ENCODE assay signal across 16 cellular contexts in the genomic region with DNA sequence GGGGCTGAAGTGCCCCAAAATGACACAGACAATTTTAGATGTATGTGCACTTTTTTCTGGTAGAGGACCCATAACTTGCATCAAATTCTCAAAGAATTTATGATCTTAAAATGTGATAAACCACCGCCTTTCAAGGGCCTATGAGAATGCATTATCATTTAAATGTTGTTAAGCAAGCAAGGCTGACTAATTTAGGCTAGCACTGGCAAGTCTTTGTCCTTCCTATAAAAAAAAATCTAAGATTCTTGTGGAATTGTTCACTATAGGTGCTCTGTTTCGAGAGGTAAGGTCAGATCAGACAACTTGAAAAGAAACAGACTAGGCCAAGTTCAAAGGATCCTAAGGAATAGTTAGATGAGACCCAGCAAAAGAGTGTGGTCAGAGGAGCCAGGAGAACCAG. TPM values are rescaled to one million over a fixed set of nuclear protein-coding genes. Genes with fewer than 3 reads are reported as not detected.
A peak's percentile ranks its signal among the peaks of the same experiment; 100 is the strongest.
DNase-seq lines count a peak whose midpoint lies in the region; ATAC-seq and TF ChIP-seq lines count a peak whose summit lies in the region.
"Had no signal": no experiment of that assay in that cellular context is flagged by ENCODE, and none has a peak within 500 bp of the region (broad histone marks: within the 10 kb centered on the region; RNA-seq: fewer than 3 reads in every experiment).

No MANE protein-coding gene starts in this region.

- ATAC-seq in lower lobe of right lung, result no peak

- H4K20me1 ChIP-seq in Karpas-422 (ENCODE audit: insufficient read depth, low read depth, low read length), result no peaks in the 10 kb centered on the region

- intact Hi-C loops in esophagus squamous epithelium (cut with DNase I) (no loop called here), lower lobe of right lung (cut with DNase I) (no loop called here)

- H3K27me3 ChIP-seq in Karpas-422 (ENCODE audit: low read length) (no peaks in the 10 kb centered on the region), esophagus squamous epithelium (no peaks in the 10 kb centered on the region), skeletal muscle satellite cell (ENCODE audit: control insufficient read depth, insufficient read depth, low read length) (no peaks in the 10 kb centered on the region), lower lobe of right lung (ENCODE audit: low read depth) (no peaks in the 10 kb centered on the region)
- H3K27me3 ChIP-seq: Peyer's patch had no signal

- H3K36me3 ChIP-seq in Karpas-422 (ENCODE audit: insufficient read depth, low read length), result no peaks in the 10 kb centered on the region
- H3K36me3 ChIP-seq in esophagus squamous epithelium, result no peaks in the 10 kb centered on the region
- no peaks in the 10 kb centered on the region for H3K36me3 ChIP-seq in skeletal muscle satellite cell (ENCODE audit: insufficient read depth, low read length)
- H3K36me3 ChIP-seq in lower lobe of right lung, result no peaks in the 10 kb centered on the region
- H3K36me3 ChIP-seq: BE2C, Peyer's patch had no signal

- no peaks in the 10 kb centered on the region for H3K79me2 ChIP-seq in Karpas-422 (ENCODE audit: low read length)

- H3K9me3 ChIP-seq in Karpas-422 (ENCODE audit: low read length) (no peaks in the 10 kb centered on the region), esophagus squamous epithelium (no peaks in the 10 kb centered on the region), skeletal muscle satellite cell (replicated peaks; ENCODE audit: low read length) (no peaks in the 10 kb centered on the region), lower lobe of right lung (no peaks in the 10 kb centered on the region)
- H3K9me3 ChIP-seq: BE2C, Peyer's patch had no signal

- H3K4me2 ChIP-seq in Karpas-422 (ENCODE audit: low read depth, low read length, poor library complexity, severe bottlenecking) (peak overlapping the region; percentile 72), skeletal muscle satellite cell (ENCODE audit: low read length) (peak overlapping the region; percentile 30)

- TF ChIP-seq CTCF in VCaP (conservative IDR thresholded peaks at IDR 0.05), result no peak
- TF ChIP-seq CTCF in esophagus squamous epithelium (IDR thresholded peaks at IDR 0.05), result no peak
- TF ChIP-seq CTCF in lower lobe of right lung (IDR thresholded peaks at IDR 0.05), result no peak

- no peak overlapping the region for H2AFZ ChIP-seq in Karpas-422 (ENCODE audit: low read length)

- POLR2A ChIA-PET in HEK293T (lab: Yijun Ruan, JAX), result no interaction called here

- no peak overlapping the region for H3K4me3 ChIP-seq in Karpas-422 (ENCODE audit: low read length)
- H3K4me3 ChIP-seq in esophagus squamous epithelium, result no peak overlapping the region
- H3K4me3 ChIP-seq in skeletal muscle satellite cell (ENCODE audit: low read length), result no peak overlapping the region
- no peak overlapping the region for H3K4me3 ChIP-seq in lower lobe of right lung
- H3K4me3 ChIP-seq: Peyer's patch had no signal

- H3K27ac ChIP-seq in Karpas-422 (ENCODE audit: low read length), result peak overlapping the region; percentile 97
- H3K27ac ChIP-seq in VCaP, result peak overlapping the region; percentile 26; the same call in 1 of the 2 replicates
- peak overlapping the region; percentile 17 to 63 (median 54) for H3K27ac ChIP-seq in esophagus squamous epithelium
- no peak overlapping the region for H3K27ac ChIP-seq in lower lobe of right lung
- H3K27ac ChIP-seq: Peyer's patch had no signal

- peak overlapping the region; percentile 54 for H3K9ac ChIP-seq in Karpas-422 (ENCODE audit: low read length)
- no peak overlapping the region for H3K9ac ChIP-seq in skeletal muscle satellite cell (ENCODE audit: low read depth, low read length)

- H3K4me1 ChIP-seq in Karpas-422 (ENCODE audit: low read length), result peaks cover 90% of the 10 kb centered on the region
- H3K4me1 ChIP-seq in esophagus squamous epithelium, result peaks cover 12 to 44% (median 18%) of the 10 kb centered on the region in 3 donors
- H3K4me1 ChIP-seq in skeletal muscle satellite cell (ENCODE audit: control insufficient read depth, insufficient read depth, low read length), result peaks cover 24% of the 10 kb centered on the region
- no peaks in the 10 kb centered on the region for H3K4me1 ChIP-seq in lower lobe of right lung
- H3K4me1 ChIP-seq: BE2C, Peyer's patch had no signal

- DNase-seq in Karpas-422 (no peak), esophagus squamous epithelium (lab: John Stamatoyannopoulos, UW) (no peak), GM03348 (ENCODE audit: low spot score) (no peak), HEK293T (ENCODE audit: extremely low spot score) (no peak), OCI-M2 (lab: John Stamatoyannopoulos, UW; ENCODE audit: unreplicated experiment) (no peak), lower lobe of right lung (no peak)
- DNase-seq: ACHN; BE2C; CD8-positive, alpha-beta memory T cell; GF-D8; NCI-H187 treated with DMSO at 0.1 percent for 48 hours; NCI-H446; NCI-H748 treated with DMSO at 0.1 percent for 48 hours had no signal

- no peak for TF ChIP-seq POLR2A in esophagus squamous epithelium (IDR thresholded peaks at IDR 0.05)

- WGBS in esophagus squamous epithelium, 2 donors, result 34 to 58% methylated on average over 2 of the region's 2 CpGs

- CTCF ChIA-PET in HEK293T (lab: Yijun Ruan, JAX), result interaction anchor here (0.9 kb wide), 1 partner anchor 14 kb away, joined by 3 read pairs; no protein-coding TSS in a partner anchor

- no peaks in the 10 kb centered on the region for H3K9me2 ChIP-seq in Karpas-422 (replicated peaks; ENCODE audit: insufficient read depth, low read length)

TF ChIP-seq in HEK293T, 16 proteins besides CTCF, POLR2A, EP300 and RAD21:
- TF ChIP-seq L3MBTL2 (conservative IDR thresholded peaks at IDR 0.05) (no peak), FOXK2 (IDR thresholded peaks at IDR 0.05) (no peak), SP1 (IDR thresholded peaks at IDR 0.05) (no peak), TARDBP (IDR thresholded peaks at IDR 0.05) (no peak), ELF4 (IDR thresholded peaks at IDR 0.05) (no peak), NFRKB (IDR thresholded peaks at IDR 0.05) (no peak), FOXM1 (IDR thresholded peaks at IDR 0.05; ENCODE audit: borderline replicate concordance) (no peak), FOXA1 (IDR thresholded peaks at IDR 0.05) (no peak), LEF1 (IDR thresholded peaks at IDR 0.05; ENCODE audit: borderline replicate concordance) (no peak), HDGF (IDR thresholded peaks at IDR 0.05; ENCODE audit: borderline replicate concordance) (no peak), ZNF384 (IDR thresholded peaks at IDR 0.05) (no peak), CTBP1 (IDR thresholded peaks at IDR 0.05; ENCODE audit: borderline replicate concordance) (no peak), BHLHE40 (IDR thresholded peaks at IDR 0.05; ENCODE audit: borderline replicate concordance) (no peak), ARNT (IDR thresholded peaks at IDR 0.05) (no peak), SUZ12 (IDR thresholded peaks at IDR 0.05) (no peak)
- TF ChIP-seq, protein P1, sequence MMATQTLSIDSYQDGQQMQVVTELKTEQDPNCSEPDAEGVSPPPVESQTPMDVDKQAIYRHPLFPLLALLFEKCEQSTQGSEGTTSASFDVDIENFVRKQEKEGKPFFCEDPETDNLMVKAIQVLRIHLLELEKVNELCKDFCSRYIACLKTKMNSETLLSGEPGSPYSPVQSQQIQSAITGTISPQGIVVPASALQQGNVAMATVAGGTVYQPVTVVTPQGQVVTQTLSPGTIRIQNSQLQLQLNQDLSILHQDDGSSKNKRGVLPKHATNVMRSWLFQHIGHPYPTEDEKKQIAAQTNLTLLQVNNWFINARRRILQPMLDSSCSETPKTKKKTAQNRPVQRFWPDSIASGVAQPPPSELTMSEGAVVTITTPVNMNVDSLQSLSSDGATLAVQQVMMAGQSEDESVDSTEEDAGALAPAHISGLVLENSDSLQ (IDR thresholded peaks at IDR 0.05), result no peak

RNA-seq across cellular contexts. Expression of gene PLCXD2, which starts 55.7 kb away (rescaled TPM):
- total RNA-seq in Karpas-422 (2014; rRNA removed; shearing (Covaris generic); ENCODE audit: low replicate concordance), result 3.0 and 4.5 TPM in 2 replicates
- 1 to 10 TPM in 3 of 4 donors, under 1 TPM in 1; 0.53 to 3.6 (median 1.5) TPM for total RNA-seq in esophagus squamous epithelium
- 0.44 and 0.51 TPM in 2 replicates for total RNA-seq in skeletal muscle satellite cell (2012; rRNA removed)
- total RNA-seq in lower lobe of right lung, result 8.0 TPM
